9 cellular contexts compared by ENCODE assay signal in the genomic region with DNA sequence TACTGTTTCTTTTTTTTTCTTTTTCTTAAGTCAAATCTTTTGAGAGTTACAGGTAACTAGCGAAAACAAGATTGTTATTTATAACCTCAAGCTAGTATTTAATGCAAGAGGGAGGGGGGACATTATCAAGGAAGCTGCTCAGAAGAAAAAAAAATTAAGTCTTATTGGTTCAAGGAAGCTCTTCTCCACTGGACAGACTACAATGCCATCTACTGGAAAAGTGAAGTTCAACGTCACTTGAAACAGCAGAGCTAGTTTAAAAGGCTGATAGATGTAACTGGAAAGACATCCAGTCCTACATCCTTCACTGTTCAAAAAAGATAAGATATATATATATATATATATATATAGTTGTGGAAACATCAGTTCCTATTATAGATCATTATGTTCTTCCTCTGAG.
DNase-seq lines count a peak whose midpoint lies in the region; ATAC-seq and TF ChIP-seq lines count a peak whose summit lies in the region.
"Had no signal": no experiment of that assay in that cellular context is flagged by ENCODE, and none has a peak within 500 bp of the region (broad histone marks: within the 10 kb centered on the region; RNA-seq: fewer than 3 reads in every experiment).

No MANE protein-coding gene starts in this region.

- DNase-seq in NCI-H1417 (lab: John Stamatoyannopoulos, UW), result peak; percentile 18 to 81 (median 54)
- no peak for DNase-seq in NCI-H1417 treated with DMSO at 0.1 percent for 48 hours (lab: John Stamatoyannopoulos, UW)
- DNase-seq in NCI-H2081 treated with DMSO at 0.1 percent for 48 hours (lab: John Stamatoyannopoulos, UW), result peak; percentile 5
- DNase-seq in adrenal gland, result peak in 4 of 7 donors; percentile 7 to 24 (median 14)
- DNase-seq in iPS-NIHi7 (ENCODE audit: extremely low spot score), result peak; percentile 31
- no peak for DNase-seq in stimulated activated CD4-positive, alpha-beta T cell treated with anti-CD3 and anti-CD28 coated beads, Interleukin-4, amount 100 ng/mL, for 4 hours
- no peak for DNase-seq in stimulated activated CD4-positive, alpha-beta T cell treated with anti-CD3 and anti-CD28 coated beads, Interleukin-2, amount 100 ng/mL, for 24 hours
- DNase-seq in aorta, result no peak

- H3K36me3 ChIP-seq in adrenal gland (replicated peaks in 1 of 2), result no peaks in the 10 kb centered on the region
- no peaks in the 10 kb centered on the region for H3K36me3 ChIP-seq in aorta (ENCODE audit: control insufficient read depth in 1 of 2, insufficient read depth in 2 of 2, low read length in 1 of 2)
- H3K36me3 ChIP-seq: BLaER1 had no signal

- H3K4me3 ChIP-seq in adrenal gland (no peak overlapping the region), aorta (ENCODE audit: low read length in 2 of 2) (no peak overlapping the region)
- H3K4me3 ChIP-seq: BLaER1 had no signal

- intact Hi-C loops in adrenal gland (cut with DNase I), result loop anchor here (5.0 to 10.0 kb wide), 4 partner anchors 154 to 1374 kb away; no protein-coding TSS in a partner anchor
- intact Hi-C loops in aorta (cut with DNase I), result loop anchor here in 1 of 2 donors (2.0 kb wide), 1 partner anchor 314 kb away; no protein-coding TSS in a partner anchor

- H3K9me3 ChIP-seq in adrenal gland (replicated peaks in 1 of 3) (no peaks in the 10 kb centered on the region), aorta (ENCODE audit: control insufficient read depth, low read length) (no peaks in the 10 kb centered on the region)
- H3K9me3 ChIP-seq: BLaER1 had no signal

- no peak for ATAC-seq in aorta (ENCODE audit: low FRiP score)

- no peak overlapping the region for H3K27ac ChIP-seq in adrenal gland
- H3K27ac ChIP-seq in aorta (ENCODE audit: low read depth in 1 of 2, low read length in 2 of 2), result no peak overlapping the region
- H3K27ac ChIP-seq: BLaER1 had no signal

- peaks cover 0 to 3% of the 10 kb centered on the region in 2 donors for H3K4me1 ChIP-seq in adrenal gland (replicated peaks in 1 of 2)
- no peaks in the 10 kb centered on the region for H3K4me1 ChIP-seq in aorta (ENCODE audit: control insufficient read depth in 1 of 2, insufficient read depth in 2 of 2, low read length in 2 of 2)

- no peak for TF ChIP-seq POLR2A in adrenal gland (IDR thresholded peaks at IDR 0.05)

- 7 to 20% (median 13%) methylated on average over 2 of the region's 2 CpGs for WGBS in adrenal gland, 4 donors
- 10 to 12% methylated on average over 2 of the region's 2 CpGs for WGBS in aorta, 2 donors

- TF ChIP-seq CTCF in adrenal gland (IDR thresholded peaks at IDR 0.05), result peak; percentile 41 to 68 (median 66)

- no peaks in the 10 kb centered on the region for H3K27me3 ChIP-seq in adrenal gland
- no peaks in the 10 kb centered on the region for H3K27me3 ChIP-seq in aorta (ENCODE audit: control insufficient read depth in 1 of 2, insufficient read depth in 2 of 2, low read length in 1 of 2)
- H3K27me3 ChIP-seq: BLaER1 had no signal

Comparison
In these comparisons a context has a peak if more than half of its experiments do, and no peak if none do; other contexts are left out.
1. DNase-seq: peak in NCI-H1417 (3 of 3), NCI-H2081 treated with DMSO at 0.1 percent for 48 hours (single experiment), adrenal gland (4 of 7) and iPS-NIHi7 (single experiment); none in NCI-H1417 treated with DMSO at 0.1 percent for 48 hours (single experiment), stimulated activated CD4-positive, alpha-beta T cell treated with anti-CD3 and anti-CD28 coated beads, Interleukin-4, amount 100 ng/mL, for 4 hours (0 of 2), stimulated activated CD4-positive, alpha-beta T cell treated with anti-CD3 and anti-CD28 coated beads, Interleukin-2, amount 100 ng/mL, for 24 hours (0 of 2) and aorta (0 of 2).